Comparison of ENCODE assay signal across 1 cellular context in the genomic region with DNA sequence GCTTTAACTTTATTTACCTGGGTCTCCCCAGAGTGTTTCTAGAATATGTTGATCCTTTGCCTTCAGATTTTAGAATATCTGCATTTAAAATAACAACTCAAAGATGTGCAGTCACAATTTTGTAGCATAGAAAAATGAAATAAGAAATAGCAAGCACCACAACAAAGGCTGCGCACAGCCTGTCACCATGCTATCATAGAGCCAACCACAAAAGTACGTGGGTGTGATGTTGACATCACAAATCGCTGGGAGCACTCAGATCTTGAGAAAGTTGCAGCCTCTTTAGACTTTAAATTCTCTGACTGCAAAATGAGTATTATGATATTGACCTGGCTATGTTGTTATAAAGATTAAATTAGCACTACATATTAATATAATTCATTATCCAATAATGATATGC.
TF ChIP-seq lines count a peak whose summit lies in the region.

No MANE protein-coding gene starts in this region.

TF ChIP-seq in IMR-90, 13 proteins besides CTCF, POLR2A, EP300 and RAD21:
- TF ChIP-seq RFX5 (IDR thresholded peaks at IDR 0.05; ENCODE audit: low read depth, low read length) (no peak), MAZ (IDR thresholded peaks at IDR 0.05; ENCODE audit: borderline replicate concordance, low read depth, low read length) (no peak), BHLHE40 (IDR thresholded peaks at IDR 0.05; ENCODE audit: low read depth, low read length) (no peak), RCOR1 (IDR thresholded peaks at IDR 0.05; ENCODE audit: insufficient replicate concordance, low read length) (no peak), CEBPB (IDR thresholded peaks at IDR 0.05; ENCODE audit: low read depth, low read length) (no peak), FOS (IDR thresholded peaks at IDR 0.05; ENCODE audit: low read depth, low read length) (no peak)
- TF ChIP-seq, protein P1, sequence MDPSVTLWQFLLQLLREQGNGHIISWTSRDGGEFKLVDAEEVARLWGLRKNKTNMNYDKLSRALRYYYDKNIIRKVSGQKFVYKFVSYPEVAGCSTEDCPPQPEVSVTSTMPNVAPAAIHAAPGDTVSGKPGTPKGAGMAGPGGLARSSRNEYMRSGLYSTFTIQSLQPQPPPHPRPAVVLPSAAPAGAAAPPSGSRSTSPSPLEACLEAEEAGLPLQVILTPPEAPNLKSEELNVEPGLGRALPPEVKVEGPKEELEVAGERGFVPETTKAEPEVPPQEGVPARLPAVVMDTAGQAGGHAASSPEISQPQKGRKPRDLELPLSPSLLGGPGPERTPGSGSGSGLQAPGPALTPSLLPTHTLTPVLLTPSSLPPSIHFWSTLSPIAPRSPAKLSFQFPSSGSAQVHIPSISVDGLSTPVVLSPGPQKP (IDR thresholded peaks at IDR 0.05; ENCODE audit: borderline replicate concordance, low read depth, low read length): no peak
